22 cellular contexts compared by ENCODE assay signal in genomic region chr13:21100994-21101757, GRCh38.
"Had no signal": no experiment of that assay in that cellular context is flagged by ENCODE, and none has a peak within 500 bp of the region (broad histone marks: within the 10 kb centered on the region; RNA-seq: fewer than 3 reads in every experiment).

No MANE protein-coding gene starts in this region.

- FAIRE-seq: RCC 7860 had no signal

- DNase-seq: KBM-7, MG63, NCI-H1092, NCI-H1105 treated with DMSO at 0.1 percent for 48 hours, NCI-H1436, NCI-H187, NCI-H2029, NCI-H2081 treated with DMSO at 0.1 percent for 48 hours, NCI-H2171, NCI-H226, NCI-H446, NCI-H510A, NCI-H524 treated with DMSO at 0.1 percent for 48 hours, NCI-H69, NCI-H774, Right ventricle myocardium superior, RPMI8226, SIG-M5, SK-N-SH, SW 1271 had no signal

- H3K9me3 ChIP-seq: MG63, SJSA1, SK-N-SH had no signal

- H3K27ac ChIP-seq: SJSA1 had no signal

- H3K4me3 ChIP-seq: MG63, SJSA1 had no signal

- H3K27me3 ChIP-seq: MG63, SJSA1 had no signal

- H3K9ac ChIP-seq: SK-N-SH had no signal

- H3K36me3 ChIP-seq: MG63, SJSA1 had no signal

- H3K4me2 ChIP-seq: SK-N-SH had no signal
